In genomic region chr7:135147899-135148721, GRCh38 we compare ENCODE assay signal across 8 cellular contexts. TPM values are rescaled to one million over a fixed set of nuclear protein-coding genes. Genes with fewer than 3 reads are reported as not detected.
DNase-seq lines count a peak whose midpoint lies in the region; ATAC-seq and TF ChIP-seq lines count a peak whose summit lies in the region.

Gene TMEM140 (plus strand): TSS chr7:135148072. CDS start chr7:135164442, 16,370 bp downstream.

- peaks cover 0 to 6% (median 0%) of the 10 kb centered on the region in 7 donors for H3K9me3 Mint-ChIP-seq in CD14-positive monocyte
- no peaks in the 10 kb centered on the region for H3K9me3 Mint-ChIP-seq in dendritic cell treated with granulocyte-macrophage colony-stimulating factor and Interleukin-4, amounts not matched to agents 40 ng/mL and 50 ng/mL, for 4 days
- H3K9me3 Mint-ChIP-seq in type B pancreatic cell, result no peaks in the 10 kb centered on the region

- H3K36me3 Mint-ChIP-seq in CD14-positive monocyte (peaks cover 11 to 21% of the 10 kb centered on the region in 2 donors), type B pancreatic cell (no peaks in the 10 kb centered on the region)
- H3K36me3 Mint-ChIP-seq in dendritic cell treated with granulocyte-macrophage colony-stimulating factor and Interleukin-4, amounts not matched to agents 40 ng/mL and 50 ng/mL, for 4 days (ENCODE audit: low read depth), result peaks cover 6% of the 10 kb centered on the region

- H3K4me3 Mint-ChIP-seq in CD14-positive monocyte, result peak within 1 kb of the TSS; percentile 96
- peak within 1 kb of the TSS; percentile 79 for H3K4me3 Mint-ChIP-seq in dendritic cell treated with granulocyte-macrophage colony-stimulating factor and Interleukin-4, amounts not matched to agents 40 ng/mL and 50 ng/mL, for 4 days
- peak within 1 kb of the TSS; percentile 61 for H3K4me3 Mint-ChIP-seq in type B pancreatic cell

- H3K4me1 Mint-ChIP-seq in CD14-positive monocyte (peaks cover 61% of the 10 kb centered on the region), type B pancreatic cell (ENCODE audit: unreplicated experiment) (peaks cover 5% of the 10 kb centered on the region)
- peaks cover 56% of the 10 kb centered on the region for H3K4me1 Mint-ChIP-seq in dendritic cell treated with granulocyte-macrophage colony-stimulating factor and Interleukin-4, amounts not matched to agents 40 ng/mL and 50 ng/mL, for 4 days (ENCODE audit: low read depth)

- H3K27ac ChIP-seq in VCaP, result peak within 1 kb of the TSS; percentile 73

- intact Hi-C loops in CD14-positive monocyte (cut with micrococcal nuclease), result loop anchor here in 1 of 2 donors (5.0 kb wide), 1 partner anchor 64 kb away; the partner anchor contains the start of gene WDR91
- intact Hi-C loops in dendritic cell treated with granulocyte-macrophage colony-stimulating factor and Interleukin-4, amounts not matched to agents 40 ng/mL and 50 ng/mL, for 4 days (cut with micrococcal nuclease), result loop anchor here (5.0 kb wide), 1 partner anchor 161 kb away; the partner anchor contains the start of gene AGBL3

- H3K27ac Mint-ChIP-seq in CD14-positive monocyte (peak within 1 kb of the TSS; percentile 93 to 99 (median 96)), type B pancreatic cell (peak within 1 kb of the TSS; percentile 70)
- peak within 1 kb of the TSS; percentile 91 for H3K27ac Mint-ChIP-seq in dendritic cell treated with granulocyte-macrophage colony-stimulating factor and Interleukin-4, amounts not matched to agents 40 ng/mL and 50 ng/mL, for 4 days

- DNase-seq in CD14-positive monocyte (ENCODE audit: low spot score) (no peak), mesenteric fat pad (ENCODE audit: low spot score) (no peak), type B pancreatic cell (ENCODE audit: extremely low spot score, unreplicated experiment) (no peak), NCI-H345 treated with DMSO at 0.1 percent for 48 hours (lab: John Stamatoyannopoulos, UW; ENCODE audit: unreplicated experiment) (no peak)

- no peak for TF ChIP-seq CTCF in CD14-positive monocyte (IDR thresholded peaks at IDR 0.05)
- 0 out of 2 replicates have a peak, but pooled peaks have one; percentile 5 for TF ChIP-seq CTCF in VCaP (conservative IDR thresholded peaks at IDR 0.05)
- no peak for TF ChIP-seq CTCF in type B pancreatic cell (conservative IDR thresholded peaks at IDR 0.05)

- H3K27me3 Mint-ChIP-seq in CD14-positive monocyte (ENCODE audit: low read depth in 3 of 3), result peaks cover 0 to 2% (median 0%) of the 10 kb centered on the region in 3 donors
- H3K27me3 Mint-ChIP-seq in dendritic cell treated with granulocyte-macrophage colony-stimulating factor and Interleukin-4, amounts not matched to agents 40 ng/mL and 50 ng/mL, for 4 days, result no peaks in the 10 kb centered on the region
- no peaks in the 10 kb centered on the region for H3K27me3 Mint-ChIP-seq in type B pancreatic cell

- ATAC-seq in GM19372 (IDR thresholded peaks at IDR 0.05; ENCODE audit: low read depth, unreplicated experiment) (peak; percentile 65), HG03442 (IDR thresholded peaks at IDR 0.05; ENCODE audit: unreplicated experiment) (peak; percentile 63)

RNA-seq across cellular contexts. Expression of gene TMEM140, which starts in this region (rescaled TPM):
- polyA plus RNA-seq in CD14-positive monocyte, result 10 to 100 TPM; 10.6 to 14.7 TPM
- total RNA-seq in mesenteric fat pad (55.5 TPM), type B pancreatic cell (ENCODE audit: low replicate concordance) (0.68 and 2.0 TPM in 2 replicates)

Comparison
In these comparisons a context has a peak if more than half of its experiments do, and no peak if none do; other contexts are left out.
1. RNA of gene TMEM140 (total RNA-seq): 55.5 TPM in mesenteric fat pad (single experiment); 0.68 to 2.0 TPM in type B pancreatic cell; every median in the first group is over 10 times any median in the second.
2. Peak in every context shown above with its lines, with median percentiles within 50 percentile points of each other: H3K27ac Mint-ChIP-seq and H3K4me3 Mint-ChIP-seq.